ENCODE assay signal across 23 cellular contexts in the genomic region with DNA sequence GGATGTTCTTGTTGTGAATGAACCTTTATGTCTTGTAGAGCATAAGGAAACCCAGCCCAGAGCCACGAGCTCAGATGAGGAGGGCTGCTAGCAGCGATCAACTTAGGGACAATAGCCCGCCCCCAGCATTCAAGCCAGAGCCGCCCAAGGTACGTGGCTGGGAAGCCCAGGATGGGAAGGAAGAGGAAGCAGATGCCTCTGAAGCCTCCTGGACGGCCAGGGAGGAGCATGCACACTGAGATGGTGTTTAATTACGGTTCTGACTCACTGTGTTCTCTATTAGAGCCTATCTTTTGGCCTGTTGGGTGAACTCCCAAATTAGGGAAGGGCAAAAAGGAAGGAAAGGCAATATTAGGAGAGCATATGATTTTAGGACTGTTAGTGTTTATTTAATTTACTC.
DNase-seq lines count a peak whose midpoint lies in the region; ATAC-seq, FAIRE-seq and TF ChIP-seq lines count a peak whose summit lies in the region.
"Had no signal": no experiment of that assay in that cellular context is flagged by ENCODE, and none has a peak within 500 bp of the region (broad histone marks: within the 10 kb centered on the region; RNA-seq: fewer than 3 reads in every experiment).

No MANE protein-coding gene starts in this region.

- DNase-seq in EH (ENCODE audit: low read depth) (peak; percentile 20), HT1080 (ENCODE audit: low read depth) (peak; percentile 8), bronchial epithelial cell (ENCODE audit: low read depth) (peak; percentile 28), HepG2 (ENCODE audit: low spot score) (no peak), lower lobe of right lung (no peak)
- DNase-seq in activated CD4-positive, CD25-positive, alpha-beta regulatory T cell treated with anti-CD3 and anti-CD28 coated beads, Interleukin-2, amount 50 U/mL, for 72 hours, result no peak
- DNase-seq in activated T-cell treated with anti-CD3 and anti-CD28 coated beads, Interleukin-2, amount 50 U/mL, for 24 hours, result no peak
- DNase-seq: activated naive CD8-positive, alpha-beta T cell treated with anti-CD3 and anti-CD28 coated beads for 36 hours; CD4-positive, CD25-positive, alpha-beta regulatory T cell; effector memory CD8-positive, alpha-beta T cell; H7; left colon; MV-4-11; NCI-H1694 treated with DMSO at 0.1 percent for 48 hours; NCI-H2227 treated with DMSO at 0.1 percent for 48 hours; NCI-H748 treated with DMSO at 0.1 percent for 48 hours; SHP77; stimulated activated CD4-positive, alpha-beta T cell treated with anti-CD3 and anti-CD28 coated beads, Interleukin-2, amount 100 ng/mL, for 24 hours; stimulated activated naive B cell treated with anti-CD40 and anti-IgM and Interleukin-4, amounts not matched to agents 10 μg/mL and 1 μg/mL and 100 μg/mL, for 72 hours; tibial artery had no signal

- H3K9me3 ChIP-seq in HepG2 (ENCODE audit: low read length) (no peaks in the 10 kb centered on the region), lower lobe of right lung (no peaks in the 10 kb centered on the region)
- H3K9me3 ChIP-seq: tibial artery had no signal

- POLR2A ChIA-PET in HepG2 (lab: Yijun Ruan, JAX), result no interaction called here

- BruUV-seq in HepG2 (replicated peaks; lab: Mats Ljungman, UMichigan), result no TSS peak

- H3K4me3 ChIP-seq in bronchial epithelial cell (ENCODE audit: low read depth, low read length) (no peak overlapping the region), HepG2 (replicated peaks in 1 of 3; ENCODE audit: insufficient read depth in 1 of 3, low read depth in 2 of 3, low read length in 3 of 3) (no peak overlapping the region), lower lobe of right lung (no peak overlapping the region)
- H3K4me3 ChIP-seq: skin epidermis, tibial artery had no signal

- H3K27me3 ChIP-seq in bronchial epithelial cell (ENCODE audit: control insufficient read depth, insufficient read depth, low read length) (no peaks in the 10 kb centered on the region), HepG2 (ENCODE audit: control insufficient read depth in 1 of 2, insufficient read depth in 2 of 2, low read length in 2 of 2) (no peaks in the 10 kb centered on the region), lower lobe of right lung (ENCODE audit: low read depth) (no peaks in the 10 kb centered on the region)
- H3K27me3 ChIP-seq: tibial artery had no signal

- no peak overlapping the region for H2AFZ ChIP-seq in HepG2 (ENCODE audit: low read length)

- TF ChIP-seq EP300 in HepG2 (IDR thresholded peaks at IDR 0.05; ENCODE audit: low read depth in 2 of 2, low read length in 2 of 2) (no peak), HepG2 (CRISPR knock-in tag; IDR thresholded peaks at IDR 0.05; ENCODE audit: borderline replicate concordance) (no peak)

- no peak overlapping the region for H3K27ac ChIP-seq in HepG2 (ENCODE audit: extremely low read length, insufficient read depth, low read length)
- H3K27ac ChIP-seq in lower lobe of right lung, result no peak overlapping the region
- H3K27ac ChIP-seq: skin epidermis, tibial artery had no signal

- intact Hi-C loops in HepG2 (cut with micrococcal nuclease; ENCODE audit: unreplicated experiment), result no loop called here
- intact Hi-C loops in lower lobe of right lung (cut with DNase I), result no loop called here

- TF ChIP-seq RAD21 in HepG2 (CRISPR knock-in tag; IDR thresholded peaks at IDR 0.05), result no peak

- H3K9ac ChIP-seq in HepG2 (ENCODE audit: insufficient read depth, low read depth, low read length), result no peak overlapping the region

- ATAC-seq in HepG2 (no peak), lower lobe of right lung (no peak)
- ATAC-seq: activated T-helper 17 cell treated with anti-CD3 and anti-CD28 coated beads, Interleukin-2, amount 50 U/mL, for 72 hours; effector memory CD8-positive, alpha-beta T cell; left colon; stimulated activated naive B cell treated with anti-CD40 and anti-IgM and Interleukin-4, amounts not matched to agents 10 μg/mL and 1 μg/mL and 100 μg/mL, for 72 hours had no signal

- H4K20me1 ChIP-seq in HepG2 (ENCODE audit: insufficient read depth, low read length), result no peaks in the 10 kb centered on the region; the same call in 1 of the 2 replicates

- no peak overlapping the region for H3K4me3 Mint-ChIP-seq in activated T-cell treated with anti-CD3 and anti-CD28 coated beads, Interleukin-2, amount 50 U/mL, for 24 hours
- H3K4me3 Mint-ChIP-seq: activated naive CD8-positive, alpha-beta T cell treated with anti-CD3 and anti-CD28 coated beads for 36 hours; activated T-helper 17 cell treated with anti-CD3 and anti-CD28 coated beads, Interleukin-2, amount 50 U/mL, for 72 hours; CD4-positive, CD25-positive, alpha-beta regulatory T cell; effector memory CD8-positive, alpha-beta T cell; stimulated activated naive B cell treated with anti-CD40 and anti-IgM and Interleukin-4, amounts not matched to agents 10 μg/mL and 1 μg/mL and 100 μg/mL, for 72 hours had no signal

- TF ChIP-seq POLR2A in HepG2 (IDR thresholded peaks at IDR 0.05; ENCODE audit: insufficient read depth in 1 of 2, low read depth in 2 of 2, low read length in 2 of 2), result no peak

- H3K79me2 ChIP-seq in HepG2 (ENCODE audit: insufficient read depth, low read length), result no peaks in the 10 kb centered on the region

- H3K36me3 ChIP-seq in bronchial epithelial cell (ENCODE audit: control insufficient read depth, insufficient read depth, low read length) (peaks cover 10% of the 10 kb centered on the region), HepG2 (replicated peaks in 1 of 2; ENCODE audit: control insufficient read depth in 1 of 2, insufficient read depth in 2 of 2, low read length in 2 of 2) (peaks cover 49 to 97% of the 10 kb centered on the region in 2 experiments), lower lobe of right lung (peaks cover 86% of the 10 kb centered on the region)

- H3K4me1 ChIP-seq in HepG2 (ENCODE audit: insufficient read depth, low read length) (no peaks in the 10 kb centered on the region), lower lobe of right lung (no peaks in the 10 kb centered on the region)

- 98% methylated on average over 6 of the region's 7 CpGs for WGBS in HepG2 (ENCODE audit: low lambda C conversion rate)

- in situ Hi-C loops in HepG2 (cut with HindIII; ENCODE audit: extremely low pct_ligation_motif_present, low pct_unique_long_range_greater_than_20kb), result no loop called here

- no peak overlapping the region for H3K27ac Mint-ChIP-seq in activated T-cell treated with anti-CD3 and anti-CD28 coated beads, Interleukin-2, amount 50 U/mL, for 24 hours
- H3K27ac Mint-ChIP-seq: activated naive CD8-positive, alpha-beta T cell treated with anti-CD3 and anti-CD28 coated beads for 36 hours; activated T-helper 17 cell treated with anti-CD3 and anti-CD28 coated beads, Interleukin-2, amount 50 U/mL, for 72 hours; CD4-positive, CD25-positive, alpha-beta regulatory T cell; effector memory CD8-positive, alpha-beta T cell; progenitor cell of endocrine pancreas; stimulated activated naive B cell treated with anti-CD40 and anti-IgM and Interleukin-4, amounts not matched to agents 10 μg/mL and 1 μg/mL and 100 μg/mL, for 72 hours had no signal

- no peak overlapping the region for H3K4me2 ChIP-seq in HepG2 (ENCODE audit: low read depth, low read length)

- FAIRE-seq in bronchial epithelial cell (lab: Jason Lieb, UNC) (no peak), HepG2 (lab: Jason Lieb, UNC) (no peak)

- H3K4me1 Mint-ChIP-seq in activated T-cell treated with anti-CD3 and anti-CD28 coated beads, Interleukin-2, amount 50 U/mL, for 24 hours (ENCODE audit: low read depth), result no peaks in the 10 kb centered on the region
- H3K4me1 Mint-ChIP-seq: activated naive CD8-positive, alpha-beta T cell treated with anti-CD3 and anti-CD28 coated beads for 36 hours; activated T-helper 17 cell treated with anti-CD3 and anti-CD28 coated beads, Interleukin-2, amount 50 U/mL, for 72 hours; CD4-positive, CD25-positive, alpha-beta regulatory T cell; stimulated activated naive B cell treated with anti-CD40 and anti-IgM and Interleukin-4, amounts not matched to agents 10 μg/mL and 1 μg/mL and 100 μg/mL, for 72 hours had no signal

- peaks cover 14% of the 10 kb centered on the region for H3K36me3 Mint-ChIP-seq in activated T-cell treated with anti-CD3 and anti-CD28 coated beads, Interleukin-2, amount 50 U/mL, for 24 hours (ENCODE audit: low read depth)
- H3K36me3 Mint-ChIP-seq: activated naive CD8-positive, alpha-beta T cell treated with anti-CD3 and anti-CD28 coated beads for 36 hours had no signal

- TF ChIP-seq CTCF in bronchial epithelial cell (IDR thresholded peaks at IDR 0.05; ENCODE audit: insufficient read depth, low read length, severe bottlenecking) (no peak), HepG2 (CRISPR knock-in tag; IDR thresholded peaks at IDR 0.05) (no peak), lower lobe of right lung (IDR thresholded peaks at IDR 0.05) (no peak)

- no peaks in the 10 kb centered on the region for H3K9me3 Mint-ChIP-seq in activated T-cell treated with anti-CD3 and anti-CD28 coated beads, Interleukin-2, amount 50 U/mL, for 24 hours
- H3K9me3 Mint-ChIP-seq: activated naive CD8-positive, alpha-beta T cell treated with anti-CD3 and anti-CD28 coated beads for 36 hours; activated T-helper 17 cell treated with anti-CD3 and anti-CD28 coated beads, Interleukin-2, amount 50 U/mL, for 72 hours; CD4-positive, CD25-positive, alpha-beta regulatory T cell; effector memory CD8-positive, alpha-beta T cell; stimulated activated naive B cell treated with anti-CD40 and anti-IgM and Interleukin-4, amounts not matched to agents 10 μg/mL and 1 μg/mL and 100 μg/mL, for 72 hours had no signal

- CTCF ChIA-PET in HepG2 (lab: Yijun Ruan, JAX; ENCODE audit: low intra/inter-chr PET ratio, low total read pairs), result no interaction called here

- H3K27me3 Mint-ChIP-seq in activated T-cell treated with anti-CD3 and anti-CD28 coated beads, Interleukin-2, amount 50 U/mL, for 24 hours, result no peaks in the 10 kb centered on the region
- H3K27me3 Mint-ChIP-seq: activated naive CD8-positive, alpha-beta T cell treated with anti-CD3 and anti-CD28 coated beads for 36 hours; activated T-helper 17 cell treated with anti-CD3 and anti-CD28 coated beads, Interleukin-2, amount 50 U/mL, for 72 hours; CD4-positive, CD25-positive, alpha-beta regulatory T cell; effector memory CD8-positive, alpha-beta T cell; progenitor cell of endocrine pancreas; stimulated activated naive B cell treated with anti-CD40 and anti-IgM and Interleukin-4, amounts not matched to agents 10 μg/mL and 1 μg/mL and 100 μg/mL, for 72 hours had no signal

Comparison
In these comparisons a context has a peak if more than half of its experiments do, and no peak if none do; other contexts are left out.
1. DNase-seq: peak in EH (single experiment), HT1080 (single experiment) and bronchial epithelial cell (single experiment); none in HepG2 (single experiment), lower lobe of right lung (single experiment), activated CD4-positive, CD25-positive, alpha-beta regulatory T cell treated with anti-CD3 and anti-CD28 coated beads, Interleukin-2, amount 50 U/mL, for 72 hours (single experiment) and activated T-cell treated with anti-CD3 and anti-CD28 coated beads, Interleukin-2, amount 50 U/mL, for 24 hours (single experiment).